Comparison of ENCODE assay signal across 7 cellular contexts in genomic region chr5:141476132-141476909, GRCh38. TPM values are rescaled to one million over a fixed set of nuclear protein-coding genes. Genes with fewer than 3 reads are reported as not detected.
A peak's percentile ranks its signal among the peaks of the same experiment; 100 is the strongest.
DNase-seq lines count a peak whose midpoint lies in the region; ATAC-seq and TF ChIP-seq lines count a peak whose summit lies in the region.

No MANE protein-coding gene starts in this region.

- no peaks in the 10 kb centered on the region for H3K36me3 Mint-ChIP-seq in activated T-helper 17 cell treated with anti-CD3 and anti-CD28 coated beads, Interleukin-2, amount 50 U/mL, for 72 hours (ENCODE audit: low read depth)
- peaks cover 13% of the 10 kb centered on the region for H3K36me3 Mint-ChIP-seq in glutamatergic neuron (ENCODE audit: unreplicated experiment)

- H3K27me3 Mint-ChIP-seq in activated T-helper 17 cell treated with anti-CD3 and anti-CD28 coated beads, Interleukin-2, amount 50 U/mL, for 72 hours: peaks cover 50% of the 10 kb centered on the region
- H3K27me3 Mint-ChIP-seq in glutamatergic neuron (ENCODE audit: unreplicated experiment): peaks cover 7% of the 10 kb centered on the region

- peaks cover 39% of the 10 kb centered on the region for H3K79me2 ChIP-seq in parathyroid adenoma

- no peaks in the 10 kb centered on the region for H3K36me3 ChIP-seq in parathyroid adenoma (ENCODE audit: control insufficient read depth, insufficient read depth, low read length)

- H3K9me3 ChIP-seq in parathyroid adenoma (ENCODE audit: control insufficient read depth, low read length): no peaks in the 10 kb centered on the region

- H3K9me3 Mint-ChIP-seq in activated T-helper 17 cell treated with anti-CD3 and anti-CD28 coated beads, Interleukin-2, amount 50 U/mL, for 72 hours: no peaks in the 10 kb centered on the region
- peaks cover 8% of the 10 kb centered on the region for H3K9me3 Mint-ChIP-seq in glutamatergic neuron (ENCODE audit: unreplicated experiment)

- peak overlapping the region; percentile 87 for H3K4me3 Mint-ChIP-seq in activated T-helper 17 cell treated with anti-CD3 and anti-CD28 coated beads, Interleukin-2, amount 50 U/mL, for 72 hours
- peak overlapping the region; percentile 96 for H3K4me3 Mint-ChIP-seq in glutamatergic neuron (ENCODE audit: unreplicated experiment)

- DNase-seq in GM04503 (ENCODE audit: low read depth) (peak; percentile 50), LHCN-M2 (ENCODE audit: low read depth) (peak; percentile 84), glutamatergic neuron (peak; percentile 42)
- DNase-seq in stimulated activated CD4-positive, alpha-beta T cell treated with anti-CD3 and anti-CD28 coated beads, Interleukin-4, amount 100 ng/mL, for 1 hour: no peak

- no peaks in the 10 kb centered on the region for H3K27me3 ChIP-seq in parathyroid adenoma (ENCODE audit: control insufficient read depth, insufficient read depth, low read length)

- H3K9ac ChIP-seq in parathyroid adenoma: peak overlapping the region; percentile 61

- peak overlapping the region; percentile 59 for H3K4me3 ChIP-seq in parathyroid adenoma (ENCODE audit: low read depth, low read length)

- no peak for TF ChIP-seq CTCF in glutamatergic neuron (IDR thresholded peaks at IDR 0.05; ENCODE audit: partially characterized antibody, unreplicated experiment)
- no peak for TF ChIP-seq CTCF in parathyroid adenoma (IDR thresholded peaks at IDR 0.05)

- H3K4me2 ChIP-seq in parathyroid adenoma (ENCODE audit: low read length): peak overlapping the region; percentile 91

- H2AFZ ChIP-seq in parathyroid adenoma: peak overlapping the region; percentile 92

- H3K27ac ChIP-seq in parathyroid adenoma: peak overlapping the region; percentile 92

- peaks cover 8% of the 10 kb centered on the region for H3K4me1 Mint-ChIP-seq in activated T-helper 17 cell treated with anti-CD3 and anti-CD28 coated beads, Interleukin-2, amount 50 U/mL, for 72 hours
- peaks cover 8% of the 10 kb centered on the region for H3K4me1 Mint-ChIP-seq in glutamatergic neuron (ENCODE audit: low read depth, unreplicated experiment)

- peaks cover 28% of the 10 kb centered on the region for H3K4me1 ChIP-seq in parathyroid adenoma

- ATAC-seq in GM21723 (IDR thresholded peaks at IDR 0.05; ENCODE audit: unreplicated experiment): peak; percentile 45
- ATAC-seq in activated T-helper 17 cell treated with anti-CD3 and anti-CD28 coated beads, Interleukin-2, amount 50 U/mL, for 72 hours (replicated peaks): peak; percentile 35

- peak overlapping the region; percentile 37 for H3K27ac Mint-ChIP-seq in activated T-helper 17 cell treated with anti-CD3 and anti-CD28 coated beads, Interleukin-2, amount 50 U/mL, for 72 hours
- peak overlapping the region; percentile 85 for H3K27ac Mint-ChIP-seq in glutamatergic neuron (ENCODE audit: unreplicated experiment)

RNA-seq across cellular contexts. Expression of gene PCDHGC3, which starts 0.6 kb away (rescaled TPM):
- total RNA-seq in LHCN-M2 (2014; rRNA removed) (96.0 and 98.3 TPM in 2 replicates), glutamatergic neuron (ENCODE audit: unreplicated experiment) (40.1 TPM)
- polyA plus RNA-seq in LHCN-M2 (2012): 166 TPM
- under 1 TPM in 1 of 2 donors, not detected in 1; 0.56 TPM for total RNA-seq in activated T-helper 17 cell treated with anti-CD3 and anti-CD28 coated beads, Interleukin-2, amount 50 U/mL, for 72 hours

RNA-seq across cellular contexts. Expression of gene PCDHGC4, which starts 8.5 kb away (rescaled TPM):
- total RNA-seq in LHCN-M2 (2014; rRNA removed): 0.69 and 0.83 TPM in 2 replicates
- 0.32 TPM for polyA plus RNA-seq in LHCN-M2 (2012)
- not detected for total RNA-seq in activated T-helper 17 cell treated with anti-CD3 and anti-CD28 coated beads, Interleukin-2, amount 50 U/mL, for 72 hours
- total RNA-seq in glutamatergic neuron (ENCODE audit: unreplicated experiment): 6.7 TPM

RNA-seq across cellular contexts. Expression of gene PCDHGC5, which starts 12.6 kb away (rescaled TPM):
- total RNA-seq in LHCN-M2 (2014; rRNA removed) (1.7 and 2.0 TPM in 2 replicates), glutamatergic neuron (ENCODE audit: unreplicated experiment) (4.0 TPM)
- polyA plus RNA-seq in LHCN-M2 (2012): 1.7 TPM
- total RNA-seq in activated T-helper 17 cell treated with anti-CD3 and anti-CD28 coated beads, Interleukin-2, amount 50 U/mL, for 72 hours: not detected

RNA-seq across cellular contexts. Expression of gene PCDHGA12, which starts 46.0 kb away (rescaled TPM):
- total RNA-seq in LHCN-M2 (2014; rRNA removed): 6.1 and 6.9 TPM in 2 replicates
- polyA plus RNA-seq in LHCN-M2 (2012): 5.8 TPM
- total RNA-seq in activated T-helper 17 cell treated with anti-CD3 and anti-CD28 coated beads, Interleukin-2, amount 50 U/mL, for 72 hours: not detected
- total RNA-seq in glutamatergic neuron (ENCODE audit: unreplicated experiment): 6.1 TPM

RNA-seq across cellular contexts. Expression of gene PCDHGA11, which starts 55.5 kb away (rescaled TPM):
- total RNA-seq in LHCN-M2 (2014; rRNA removed) (0.64 and 0.75 TPM in 2 replicates), glutamatergic neuron (ENCODE audit: unreplicated experiment) (12.5 TPM)
- polyA plus RNA-seq in LHCN-M2 (2012): 0.12 TPM
- total RNA-seq in activated T-helper 17 cell treated with anti-CD3 and anti-CD28 coated beads, Interleukin-2, amount 50 U/mL, for 72 hours: under 1 TPM in 1 of 2 donors, not detected in 1; 0.09 TPM

Comparison
In these comparisons a context has a peak if more than half of its experiments do, and no peak if none do; other contexts are left out.
1. RNA of gene PCDHGC3, which starts 0.6 kb away (total RNA-seq): 96.0 to 98.3 TPM in LHCN-M2 and 40.1 TPM in glutamatergic neuron (single experiment); 0.56 TPM in activated T-helper 17 cell treated with anti-CD3 and anti-CD28 coated beads, Interleukin-2, amount 50 U/mL, for 72 hours; every median in the first group is over 10 times any median in the second.